Comparison of ENCODE assay signal across 9 cellular contexts in the genomic region with DNA sequence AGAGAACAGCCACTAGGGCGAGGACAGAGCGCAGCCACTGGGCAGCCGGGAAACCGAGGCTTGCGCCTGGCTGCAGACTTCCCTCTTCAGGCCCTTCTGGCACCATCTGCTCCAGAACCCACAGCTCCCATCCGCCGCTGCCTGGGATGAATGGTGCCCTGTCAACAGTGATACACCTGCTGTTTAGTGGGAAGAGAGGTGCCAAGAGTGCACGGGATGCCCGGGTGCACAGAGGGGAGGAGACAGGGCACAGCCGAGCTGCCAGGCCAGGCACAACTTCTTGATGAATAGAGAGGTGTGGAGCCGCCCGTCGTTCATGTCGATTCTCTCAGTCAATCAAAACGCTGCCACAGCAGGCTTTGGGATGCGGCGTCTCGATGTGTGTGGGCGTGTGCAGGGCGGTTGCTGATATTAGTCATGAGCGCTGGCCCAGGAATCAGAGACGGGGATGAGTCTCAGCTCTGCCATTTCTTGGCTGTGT. TPM values are rescaled to one million over a fixed set of nuclear protein-coding genes. Genes with fewer than 3 reads are reported as not detected.
DNase-seq lines count a peak whose midpoint lies in the region; ATAC-seq, FAIRE-seq and TF ChIP-seq lines count a peak whose summit lies in the region.
"Had no signal": no experiment of that assay in that cellular context is flagged by ENCODE, and none has a peak within 500 bp of the region (broad histone marks: within the 10 kb centered on the region; RNA-seq: fewer than 3 reads in every experiment).

No MANE protein-coding gene starts in this region.

- no peaks in the 10 kb centered on the region for H3K4me1 ChIP-seq in left lung

- no peak for ATAC-seq in left lung

- no peaks in the 10 kb centered on the region for H3K27me3 Mint-ChIP-seq in activated CD4-positive, alpha-beta T cell treated with anti-CD3 and anti-CD28 coated beads, Interleukin-2, amount 10 ng/mL, durations not matched to agents 24 days and 14 days

- H3K27ac ChIP-seq in caudate nucleus (ENCODE audit: low read depth, low read length) (no peak overlapping the region), left lung (no peak overlapping the region)

- H3K36me3 ChIP-seq in left lung = peaks cover 0 to 11% of the 10 kb centered on the region in 2 donors

- H3K4me1 Mint-ChIP-seq in activated CD4-positive, alpha-beta T cell treated with anti-CD3 and anti-CD28 coated beads, Interleukin-2, amount 10 ng/mL, durations not matched to agents 24 days and 14 days = peaks cover 21% of the 10 kb centered on the region

- H3K4me3 ChIP-seq in left lung = no peak overlapping the region
- H3K4me3 ChIP-seq: GM23338 had no signal

- DNase-seq in activated CD4-positive, alpha-beta T cell treated with anti-CD3 and anti-CD28 coated beads for 48 hours = peak; percentile 24
- DNase-seq in activated CD4-positive, alpha-beta T cell treated with anti-CD3 and anti-CD28 coated beads, Interleukin-2, amount 10 ng/mL, durations not matched to agents 24 days and 14 days = no peak
- DNase-seq in NCI-H2227 (lab: John Stamatoyannopoulos, UW; ENCODE audit: unreplicated experiment) (peak; percentile 71), caudate nucleus (lab: John Stamatoyannopoulos, UW) (peak in 32 of 61 donors; percentile 14 to 89 (median 40)), putamen (ENCODE audit: low spot score) (peak; percentile 38), D721Med (ENCODE audit: insufficient read length, low spot score) (no peak), SW 1271 (lab: John Stamatoyannopoulos, UW) (no peak), left lung (no peak)

- intact Hi-C loops in activated CD4-positive, alpha-beta T cell treated with anti-CD3 and anti-CD28 coated beads, Interleukin-2, amount 10 ng/mL, durations not matched to agents 24 days and 14 days (cut with micrococcal nuclease) = no loop called here
- intact Hi-C loops in left lung (cut with DNase I) = no loop called here

- H3K27me3 ChIP-seq in left lung = no peaks in the 10 kb centered on the region

- H3K4me3 Mint-ChIP-seq in activated CD4-positive, alpha-beta T cell treated with anti-CD3 and anti-CD28 coated beads, Interleukin-2, amount 10 ng/mL, durations not matched to agents 24 days and 14 days = no peak overlapping the region
- H3K4me3 Mint-ChIP-seq: GM23338 had no signal

- H3K9me3 Mint-ChIP-seq in activated CD4-positive, alpha-beta T cell treated with anti-CD3 and anti-CD28 coated beads, Interleukin-2, amount 10 ng/mL, durations not matched to agents 24 days and 14 days = no peaks in the 10 kb centered on the region
- H3K9me3 Mint-ChIP-seq: GM23338 had no signal

- peaks cover 19% of the 10 kb centered on the region for H3K36me3 Mint-ChIP-seq in activated CD4-positive, alpha-beta T cell treated with anti-CD3 and anti-CD28 coated beads, Interleukin-2, amount 10 ng/mL, durations not matched to agents 24 days and 14 days (ENCODE audit: low read depth)

- H3K9me3 ChIP-seq in left lung = no peaks in the 10 kb centered on the region

- H3K27ac Mint-ChIP-seq in activated CD4-positive, alpha-beta T cell treated with anti-CD3 and anti-CD28 coated beads, Interleukin-2, amount 10 ng/mL, durations not matched to agents 24 days and 14 days = no peak overlapping the region
- H3K27ac Mint-ChIP-seq: GM23338 had no signal

- TF ChIP-seq CTCF in D721Med (IDR thresholded peaks at IDR 0.05; ENCODE audit: insufficient read depth, missing control alignments) (no peak), left lung (IDR thresholded peaks at IDR 0.05) (no peak)

- FAIRE-seq in D721Med (lab: Jason Lieb, UNC) = no peak

RNA-seq across cellular contexts. Expression of a gene that starts 39.5 kb away (rescaled TPM):
- total RNA-seq in activated CD4-positive, alpha-beta T cell treated with anti-CD3 and anti-CD28 coated beads, Interleukin-2, amount 10 ng/mL, durations not matched to agents 24 days and 14 days = 378 and 383 TPM in 2 replicates
- total RNA-seq in left lung = 10 to 100 TPM; 24.9 to 43.8 TPM

Comparison
In these comparisons a context has a peak if more than half of its experiments do, and no peak if none do; other contexts are left out.
1. DNase-seq: peak in activated CD4-positive, alpha-beta T cell treated with anti-CD3 and anti-CD28 coated beads for 48 hours (single experiment), NCI-H2227 (single experiment), caudate nucleus (32 of 61) and putamen (single experiment); none in activated CD4-positive, alpha-beta T cell treated with anti-CD3 and anti-CD28 coated beads, Interleukin-2, amount 10 ng/mL, durations not matched to agents 24 days and 14 days (single experiment), D721Med (single experiment), SW 1271 (0 of 2) and left lung (0 of 2).